In genomic region chr4:17544205-17544604, GRCh38 we compare ENCODE assay signal across 1 cellular context.
TF ChIP-seq lines count a peak whose summit lies in the region.

No MANE protein-coding gene starts in this region.

TF ChIP-seq in HepG2, 621 proteins besides CTCF, POLR2A, EP300 and RAD21 (continued from another document and continues in another):
- TF ChIP-seq ZNF800 (CRISPR knock-in tag; IDR thresholded peaks at IDR 0.05): no peak
- TF ChIP-seq BRD4 (CRISPR knock-in tag; IDR thresholded peaks at IDR 0.05): no peak
- TF ChIP-seq ZNF10 (CRISPR knock-in tag; IDR thresholded peaks at IDR 0.05; ENCODE audit: borderline replicate concordance, low read depth): no peak
- no peak; the same call in 1 of the 2 replicates for TF ChIP-seq HMGXB3 (CRISPR knock-in tag; IDR thresholded peaks at IDR 0.05; ENCODE audit: borderline replicate concordance)
- TF ChIP-seq ZNF101 (CRISPR knock-in tag; IDR thresholded peaks at IDR 0.05; ENCODE audit: borderline replicate concordance, low read depth): no peak
- TF ChIP-seq PAX8 (CRISPR knock-in tag; IDR thresholded peaks at IDR 0.05; ENCODE audit: borderline replicate concordance): no peak
- no peak for TF ChIP-seq IRX3 (CRISPR knock-in tag; IDR thresholded peaks at IDR 0.05; ENCODE audit: borderline replicate concordance, low read depth)
- TF ChIP-seq ZNF710 (CRISPR knock-in tag; IDR thresholded peaks at IDR 0.05; ENCODE audit: borderline replicate concordance): peak; percentile 82; the same call in 1 of the 2 replicates
- TF ChIP-seq ZFP82 (CRISPR knock-in tag; IDR thresholded peaks at IDR 0.05; ENCODE audit: borderline replicate concordance): no peak
- TF ChIP-seq NFATC3 (CRISPR knock-in tag; IDR thresholded peaks at IDR 0.05): no peak
- no peak for TF ChIP-seq SUZ12 (IDR thresholded peaks at IDR 0.05; ENCODE audit: low read depth, low read length)
- TF ChIP-seq ZMAT3 (CRISPR knock-in tag; conservative IDR thresholded peaks at IDR 0.05): no peak; the same call in 1 of the 2 replicates
- no peak for TF ChIP-seq RBM39 (IDR thresholded peaks at IDR 0.05; ENCODE audit: low read depth, low read length, poor library complexity, severe bottlenecking)
- no peak for TF ChIP-seq SMAD9 (CRISPR knock-in tag; IDR thresholded peaks at IDR 0.05)
- no peak for TF ChIP-seq TSC22D2 (CRISPR knock-in tag; IDR thresholded peaks at IDR 0.05; ENCODE audit: borderline replicate concordance)
- TF ChIP-seq SP4 (CRISPR knock-in tag; IDR thresholded peaks at IDR 0.05): no peak
- no peak for TF ChIP-seq ZNF234 (CRISPR knock-in tag; conservative IDR thresholded peaks at IDR 0.05)
- TF ChIP-seq PBX3 (CRISPR knock-in tag; IDR thresholded peaks at IDR 0.05; ENCODE audit: borderline replicate concordance): no peak
- TF ChIP-seq HOMEZ (CRISPR knock-in tag; IDR thresholded peaks at IDR 0.05; ENCODE audit: low read depth): peak; percentile 78; the same call in 1 of the 2 replicates
- TF ChIP-seq ZNF720 (CRISPR knock-in tag; IDR thresholded peaks at IDR 0.05): no peak
- no peak for TF ChIP-seq E2F1 (CRISPR knock-in tag; IDR thresholded peaks at IDR 0.05)
- no peak; the same call in 1 of the 2 replicates for TF ChIP-seq POGK (CRISPR knock-in tag; conservative IDR thresholded peaks at IDR 0.05)
- TF ChIP-seq MEIS1 (CRISPR knock-in tag; IDR thresholded peaks at IDR 0.05; ENCODE audit: borderline replicate concordance): peak; percentile 76
- no peak for TF ChIP-seq FIP1L1 (IDR thresholded peaks at IDR 0.05; ENCODE audit: borderline replicate concordance, insufficient read depth, low read depth, low read length)
- no peak for TF ChIP-seq REPIN1 (CRISPR knock-in tag; IDR thresholded peaks at IDR 0.05; ENCODE audit: borderline replicate concordance, low read depth)
- peak; percentile 41; the same call in 1 of the 2 replicates for TF ChIP-seq ZMYM3 (CRISPR knock-in tag; IDR thresholded peaks at IDR 0.05)
- TF ChIP-seq ZNF562 (CRISPR knock-in tag; IDR thresholded peaks at IDR 0.05; ENCODE audit: borderline replicate concordance): no peak
- peak; percentile 97 for TF ChIP-seq GFI1 (CRISPR knock-in tag; IDR thresholded peaks at IDR 0.05; ENCODE audit: borderline replicate concordance)
- TF ChIP-seq ZNF431 (CRISPR knock-in tag; IDR thresholded peaks at IDR 0.05; ENCODE audit: borderline replicate concordance, low read depth): no peak
- no peak for TF ChIP-seq GLMP (CRISPR knock-in tag; IDR thresholded peaks at IDR 0.05; ENCODE audit: borderline replicate concordance)
- TF ChIP-seq TOPORS (CRISPR knock-in tag; IDR thresholded peaks at IDR 0.05): no peak
- TF ChIP-seq ZSCAN21 (CRISPR knock-in tag; IDR thresholded peaks at IDR 0.05; ENCODE audit: borderline replicate concordance): no peak
- TF ChIP-seq WIZ (CRISPR knock-in tag; IDR thresholded peaks at IDR 0.05): no peak
- no peak for TF ChIP-seq PRDM15 (CRISPR knock-in tag; IDR thresholded peaks at IDR 0.05)
- no peak for TF ChIP-seq TBL1XR1 (IDR thresholded peaks at IDR 0.05; ENCODE audit: borderline replicate concordance, low read length, partially characterized antibody)
- no peak for TF ChIP-seq NPAS2 (CRISPR knock-in tag; IDR thresholded peaks at IDR 0.05; ENCODE audit: borderline replicate concordance)
- TF ChIP-seq MYC (CRISPR knock-in tag; IDR thresholded peaks at IDR 0.05; ENCODE audit: borderline replicate concordance): no peak
- TF ChIP-seq TAF1 (CRISPR knock-in tag; IDR thresholded peaks at IDR 0.05): no peak
- no peak for TF ChIP-seq ZNF446 (CRISPR knock-in tag; IDR thresholded peaks at IDR 0.05)
- no peak for TF ChIP-seq ZC3H13 (CRISPR knock-in tag; IDR thresholded peaks at IDR 0.05)
- no peak for TF ChIP-seq ZNF543 (CRISPR knock-in tag; IDR thresholded peaks at IDR 0.05)
- no peak for TF ChIP-seq ISX (CRISPR knock-in tag; conservative IDR thresholded peaks at IDR 0.05)
- TF ChIP-seq ZMYM4 (CRISPR knock-in tag; IDR thresholded peaks at IDR 0.05): no peak
